6 cellular contexts compared by ENCODE assay signal in the genomic region with DNA sequence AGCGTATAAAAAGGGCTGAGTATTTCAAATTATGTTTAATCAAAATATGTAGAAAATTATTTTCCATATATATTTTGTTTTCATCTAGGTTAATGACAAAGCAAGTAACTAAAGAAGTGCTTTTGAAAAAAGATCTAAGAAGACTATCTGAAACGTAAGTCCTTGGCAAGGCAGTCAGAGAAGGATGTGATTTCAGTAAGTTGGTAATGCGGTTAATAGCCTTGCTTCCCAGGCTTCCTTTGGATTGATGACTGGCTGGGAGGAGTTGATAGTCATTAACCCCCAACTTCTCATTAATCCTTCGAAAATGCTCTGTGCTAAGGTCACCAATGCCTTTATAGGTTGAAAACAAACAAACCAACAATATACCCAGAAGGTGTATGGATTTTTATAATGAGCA.
"Had no signal": no experiment of that assay in that cellular context is flagged by ENCODE, and none has a peak within 500 bp of the region (broad histone marks: within the 10 kb centered on the region; RNA-seq: fewer than 3 reads in every experiment).

No MANE protein-coding gene starts in this region.

- H3K27ac ChIP-seq: GM23248, HL-60 had no signal

- H3K9me3 ChIP-seq: HAP-1 had no signal

- DNase-seq: GM23248, GOT3, H7, HFFc6 had no signal

- H3K4me3 ChIP-seq: GM23248, HAP-1 had no signal

- H3K9ac ChIP-seq: GM23248 had no signal

- H3K36me3 ChIP-seq: HAP-1 had no signal
